ENCODE assay signal across 8 cellular contexts in the genomic region with DNA sequence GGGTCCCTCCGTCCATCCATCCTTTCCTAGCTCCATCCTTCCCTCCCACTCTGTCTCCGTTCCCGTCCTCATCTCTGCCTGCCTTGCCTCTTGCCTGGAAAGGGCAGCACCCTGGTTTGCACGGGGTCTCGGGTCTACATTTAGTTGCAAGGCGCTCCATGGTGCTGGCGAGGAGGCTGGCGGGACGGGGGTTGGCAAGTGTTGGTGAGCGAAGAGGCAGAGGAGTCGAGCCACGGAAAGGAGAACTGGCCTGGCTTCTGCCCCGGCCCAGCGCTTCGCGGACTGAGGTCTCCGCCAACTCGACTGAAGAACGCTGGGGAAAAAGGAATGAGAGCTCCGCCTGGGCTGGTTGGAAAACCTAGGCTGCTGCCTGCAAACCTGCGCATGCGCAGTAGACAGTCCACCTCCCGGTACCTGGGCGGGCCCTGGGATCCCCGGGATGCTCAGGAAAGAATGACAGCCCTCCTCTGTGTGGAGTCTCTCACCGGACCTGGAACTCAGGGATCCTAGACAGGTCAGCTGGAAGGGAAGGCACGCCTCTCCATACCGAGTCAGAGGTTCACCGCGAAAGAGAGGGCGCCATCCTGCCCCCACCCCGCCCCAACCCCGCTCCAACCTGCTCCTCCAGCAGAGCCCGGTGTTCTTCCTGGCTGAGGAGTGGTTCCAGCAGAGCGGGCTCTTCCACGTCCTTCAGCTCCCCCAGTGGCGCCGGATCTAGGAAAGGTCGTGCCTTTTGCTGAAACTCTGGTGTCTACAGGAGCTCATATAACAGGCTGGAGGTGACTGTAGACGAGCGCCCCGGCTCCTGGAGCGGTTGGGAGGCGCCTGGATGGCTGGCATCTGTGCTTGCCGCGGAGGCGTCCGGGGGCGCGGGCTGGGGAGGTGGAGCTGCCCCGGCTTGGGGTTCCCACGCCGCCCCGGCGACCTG. TPM values are rescaled to one million over a fixed set of nuclear protein-coding genes. Genes with fewer than 3 reads are reported as not detected.
DNase-seq lines count a peak whose midpoint lies in the region; ATAC-seq, FAIRE-seq and TF ChIP-seq lines count a peak whose summit lies in the region.

No MANE protein-coding gene starts in this region.

- no peaks in the 10 kb centered on the region for H3K9me3 ChIP-seq in endothelial cell of umbilical vein (replicated peaks; ENCODE audit: control insufficient read depth, insufficient read depth, low read length)

- peak; percentile 4 for FAIRE-seq in endothelial cell of umbilical vein (lab: Jason Lieb, UNC)

- peak overlapping the region; percentile 65 to 69 (median 66) for H3K4me3 Mint-ChIP-seq in T-cell
- H3K4me3 Mint-ChIP-seq in natural killer cell, result peak overlapping the region; percentile 56
- no peak overlapping the region for H3K4me3 Mint-ChIP-seq in chondrocyte (ENCODE audit: unreplicated experiment)
- H3K4me3 Mint-ChIP-seq in nephron progenitor cell, result no peak overlapping the region

- H3K4me2 ChIP-seq in endothelial cell of umbilical vein (ENCODE audit: insufficient read depth, low read length), result no peak overlapping the region

- ATAC-seq in T-cell (replicated peaks in 1 of 4) (peak in 2 of 4 experiments; percentile 17 to 24), natural killer cell (no peak)

- H3K36me3 ChIP-seq in endothelial cell of umbilical vein (ENCODE audit: control insufficient read depth in 2 of 2, extremely low read depth in 1 of 2, insufficient read depth in 2 of 2, low read length in 2 of 2), result no peaks in the 10 kb centered on the region

- H3K27ac ChIP-seq in endothelial cell of umbilical vein (ENCODE audit: insufficient read depth, low read depth, low read length), result no peak overlapping the region

- no peaks in the 10 kb centered on the region for H3K79me2 ChIP-seq in endothelial cell of umbilical vein (ENCODE audit: control insufficient read depth, insufficient read depth, low read length)

- peaks cover 37 to 49% of the 10 kb centered on the region in 2 donors for H3K27me3 Mint-ChIP-seq in T-cell
- H3K27me3 Mint-ChIP-seq in natural killer cell (ENCODE audit: low read depth in 2 of 2), result peaks cover 40 to 46% of the 10 kb centered on the region in 2 donors
- H3K27me3 Mint-ChIP-seq in chondrocyte (ENCODE audit: low read depth), result no peaks in the 10 kb centered on the region
- H3K27me3 Mint-ChIP-seq in nephron progenitor cell (ENCODE audit: low read depth, poor library complexity), result peaks cover 17% of the 10 kb centered on the region

- CTCF ChIA-PET in T-cell (lab: Charles Lee), result no interaction called here
- CTCF ChIA-PET in endothelial cell of umbilical vein (lab: Charles Lee), result no interaction called here

- dilution Hi-C loops in endothelial cell of umbilical vein (cut with MboI; ENCODE audit: extremely low pct_ligation_motif_present, low sequenced_read_pairs), result no loop called here

- peaks cover 14 to 52% of the 10 kb centered on the region in 2 experiments for H3K27me3 ChIP-seq in endothelial cell of umbilical vein (ENCODE audit: control insufficient read depth in 2 of 2, insufficient read depth in 2 of 2, low read length in 2 of 2)

- no peak overlapping the region for H3K9ac ChIP-seq in endothelial cell of umbilical vein (replicated peaks; ENCODE audit: extremely low read depth, insufficient read depth, low read length)

- no peaks in the 10 kb centered on the region for H4K20me1 ChIP-seq in endothelial cell of umbilical vein (replicated peaks; ENCODE audit: control insufficient read depth, extremely low read depth, insufficient read depth, low read length)

- intact Hi-C loops in endothelial cell of umbilical vein (cut with micrococcal nuclease) (no loop called here), natural killer cell (cut with micrococcal nuclease) (no loop called here)

- H3K9me3 Mint-ChIP-seq in T-cell (no peaks in the 10 kb centered on the region), natural killer cell (no peaks in the 10 kb centered on the region), chondrocyte (ENCODE audit: low read depth) (peaks cover 22% of the 10 kb centered on the region), nephron progenitor cell (peaks cover 45% of the 10 kb centered on the region)

- no peak overlapping the region for H3K4me3 ChIP-seq in endothelial cell of umbilical vein (replicated peaks in 1 of 3; ENCODE audit: insufficient read depth in 1 of 3, low read depth in 1 of 3, low read length in 3 of 3)

- H2AFZ ChIP-seq in endothelial cell of umbilical vein (ENCODE audit: low read depth, low read length), result no peak overlapping the region

- DNase-seq in D341Med (ENCODE audit: low spot score) (peak; percentile 82), T-cell (peak in 1 of 34 experiments; percentile 30), endothelial cell of umbilical vein (ENCODE audit: low read depth, low spot score) (no peak), natural killer cell (no peak), chondrocyte (ENCODE audit: low spot score) (no peak), nephron progenitor cell (no peak), DMS 273 treated with DMSO at 0.1 percent for 48 hours (lab: John Stamatoyannopoulos, UW) (no peak)
- DNase-seq in activated CD4-positive, CD25-positive, alpha-beta regulatory T cell (lab: John Stamatoyannopoulos, UW), result no peak

- H3K4me1 ChIP-seq in endothelial cell of umbilical vein (ENCODE audit: control insufficient read depth, extremely low read depth, insufficient read depth, low read length), result no peaks in the 10 kb centered on the region

- POLR2A ChIA-PET in T-cell (lab: Charles Lee) (no interaction called here), endothelial cell of umbilical vein (lab: Charles Lee) (no interaction called here)

- H3K36me3 Mint-ChIP-seq in T-cell, result no peaks in the 10 kb centered on the region
- no peaks in the 10 kb centered on the region for H3K36me3 Mint-ChIP-seq in natural killer cell
- peaks cover 1% of the 10 kb centered on the region for H3K36me3 Mint-ChIP-seq in chondrocyte (ENCODE audit: low read depth)
- H3K36me3 Mint-ChIP-seq in nephron progenitor cell (ENCODE audit: low read depth), result peaks cover 10% of the 10 kb centered on the region

- no TSS peak for BruUV-seq in endothelial cell of umbilical vein (replicated peaks; lab: Mats Ljungman, UMichigan)

- no peak for TF ChIP-seq CTCF in endothelial cell of umbilical vein (IDR thresholded peaks at IDR 0.05; ENCODE audit: extremely low read depth in 1 of 2, insufficient read depth in 1 of 2, low read depth in 1 of 2, low read length in 2 of 2)
- TF ChIP-seq CTCF in natural killer cell (IDR thresholded peaks at IDR 0.05), result no peak
- no peak for TF ChIP-seq CTCF in chondrocyte (IDR thresholded peaks at IDR 0.05)
- TF ChIP-seq CTCF in nephron progenitor cell (IDR thresholded peaks at IDR 0.05), result no peak

- no peak for TF ChIP-seq POLR2A in endothelial cell of umbilical vein (IDR thresholded peaks at IDR 0.05; ENCODE audit: low read depth, low read length)

- H3K27ac Mint-ChIP-seq in T-cell, result no peak overlapping the region
- no peak overlapping the region for H3K27ac Mint-ChIP-seq in natural killer cell
- no peak overlapping the region for H3K27ac Mint-ChIP-seq in chondrocyte (ENCODE audit: unreplicated experiment)
- no peak overlapping the region for H3K27ac Mint-ChIP-seq in nephron progenitor cell

- no peaks in the 10 kb centered on the region for H3K9me1 ChIP-seq in endothelial cell of umbilical vein (replicated peaks; ENCODE audit: control insufficient read depth, extremely low read depth, insufficient read depth, low read length)

- H3K4me1 Mint-ChIP-seq in T-cell, result peaks cover 34 to 40% (median 35%) of the 10 kb centered on the region in 3 donors
- peaks cover 0 to 31% of the 10 kb centered on the region in 2 donors for H3K4me1 Mint-ChIP-seq in natural killer cell
- no peaks in the 10 kb centered on the region for H3K4me1 Mint-ChIP-seq in chondrocyte (ENCODE audit: low read depth)
- H3K4me1 Mint-ChIP-seq in nephron progenitor cell, result no peaks in the 10 kb centered on the region

TF ChIP-seq in endothelial cell of umbilical vein, 7 proteins besides CTCF, POLR2A, EP300 and RAD21:
- peak; percentile 59 for TF ChIP-seq EZH2 (IDR thresholded peaks at IDR 0.05; ENCODE audit: borderline replicate concordance, low read depth, low read length, severe bottlenecking)
- no peak for TF ChIP-seq POLR2AphosphoS5 (IDR thresholded peaks at IDR 0.05; ENCODE audit: insufficient read depth, low read depth, low read length)
TF ChIP-seq in endothelial cell of umbilical vein: peak in this region for 1.

RNA-seq across cellular contexts. Expression of a gene that starts 6.0 kb away (rescaled TPM):
- total RNA-seq in T-cell, result not detected
- not detected in 2 replicates for total RNA-seq in endothelial cell of umbilical vein
- polyA plus RNA-seq in endothelial cell of umbilical vein, result not detected in 2 replicates
- polyA plus RNA-seq in endothelial cell of umbilical vein (2011; cell fraction: cytosol; rRNA removed), result not detected in 2 replicates
- polyA plus RNA-seq in endothelial cell of umbilical vein (2011; cell fraction: nucleus; rRNA removed), result not detected in 2 replicates
- not detected in 2 replicates for polyA plus RNA-seq in endothelial cell of umbilical vein (2012)
- not detected in 2 replicates for polyA minus RNA-seq in endothelial cell of umbilical vein
- not detected for polyA minus RNA-seq in endothelial cell of umbilical vein (2011; cell fraction: cytosol; rRNA and poly(A)+ RNA removed)
- polyA minus RNA-seq in endothelial cell of umbilical vein (2011; cell fraction: nucleus; rRNA and poly(A)+ RNA removed), result not detected in 2 replicates
- not detected for total RNA-seq in natural killer cell
- total RNA-seq in chondrocyte, result not detected in 3 replicates

RNA-seq across cellular contexts. Expression of a gene that starts 43.2 kb away (rescaled TPM):
- under 1 TPM in 1 of 5 donors, not detected in 4; 0.09 TPM for total RNA-seq in T-cell
- not detected in 2 replicates for total RNA-seq in endothelial cell of umbilical vein
- not detected in 2 replicates for polyA plus RNA-seq in endothelial cell of umbilical vein
- polyA plus RNA-seq in endothelial cell of umbilical vein (2011; cell fraction: cytosol; rRNA removed), result not detected in 2 replicates
- not detected in 2 replicates for polyA plus RNA-seq in endothelial cell of umbilical vein (2011; cell fraction: nucleus; rRNA removed)
- not detected in 2 replicates for polyA plus RNA-seq in endothelial cell of umbilical vein (2012)
- not detected in 2 replicates for polyA minus RNA-seq in endothelial cell of umbilical vein
- polyA minus RNA-seq in endothelial cell of umbilical vein (2011; cell fraction: cytosol; rRNA and poly(A)+ RNA removed), result not detected
- not detected in 2 replicates for polyA minus RNA-seq in endothelial cell of umbilical vein (2011; cell fraction: nucleus; rRNA and poly(A)+ RNA removed)
- total RNA-seq in natural killer cell, result not detected
- total RNA-seq in chondrocyte, result not detected in 3 replicates

Comparison
In these comparisons a context has a peak if more than half of its experiments do, and no peak if none do; other contexts are left out.
1. H3K4me3 Mint-ChIP-seq: peak in T-cell (3 of 3) and natural killer cell (single experiment); none in chondrocyte (single experiment) and nephron progenitor cell (single experiment).